Comparison of ENCODE assay signal across 19 cellular contexts in genomic region chr1:206111528-206111927, GRCh38. TPM values are rescaled to one million over a fixed set of nuclear protein-coding genes. Genes with fewer than 3 reads are reported as not detected.
DNase-seq lines count a peak whose midpoint lies in the region; ATAC-seq, FAIRE-seq and TF ChIP-seq lines count a peak whose summit lies in the region.
"Had no signal": no experiment of that assay in that cellular context is flagged by ENCODE, and none has a peak within 500 bp of the region (broad histone marks: within the 10 kb centered on the region; RNA-seq: fewer than 3 reads in every experiment).

No MANE protein-coding gene starts in this region.

- in situ Hi-C loops in HepG2 (cut with HindIII; ENCODE audit: extremely low pct_ligation_motif_present, low pct_unique_long_range_greater_than_20kb) (no loop called here), mammary epithelial cell (cut with MboI; ENCODE audit: low sequenced_read_pairs in 2 of 2) (loop anchor here in 1 of 2 donors (25.0 kb wide), 1 partner anchor 324 kb away; the partner anchor contains the start of gene RAB29)

- H3K4me3 ChIP-seq in HepG2 (replicated peaks in 1 of 3; ENCODE audit: insufficient read depth in 1 of 3, low read depth in 2 of 3, low read length in 3 of 3) (no peak overlapping the region), right lobe of liver (no peak overlapping the region), mammary epithelial cell (replicated peaks in 1 of 3; ENCODE audit: insufficient read depth in 1 of 3, low read depth in 2 of 3, low read length in 3 of 3) (no peak overlapping the region)
- H3K4me3 ChIP-seq: BLaER1 treated with 17β-estradiol and CSF1 and Interleukin-3, amounts not matched to agents 10 nM and 100 nM; K562; PC-9 had no signal

- ATAC-seq in HepG2 (no peak), right lobe of liver (no peak), foreskin keratinocyte (peak; percentile 38), GM19023 (IDR thresholded peaks at IDR 0.05; ENCODE audit: unreplicated experiment) (no peak), GM21717 (IDR thresholded peaks at IDR 0.05; ENCODE audit: unreplicated experiment) (no peak)
- ATAC-seq: K562 had no signal

- TF ChIP-seq CTCF in HepG2 (CRISPR knock-in tag; IDR thresholded peaks at IDR 0.05): no peak
- no peak for TF ChIP-seq CTCF in right lobe of liver (IDR thresholded peaks at IDR 0.05)
- no peak for TF ChIP-seq CTCF in mammary epithelial cell (conservative IDR thresholded peaks at IDR 0.05 in 1 of 2, IDR thresholded peaks at IDR 0.05 in 1 of 2; ENCODE audit: extremely low read depth in 1 of 2, insufficient read depth in 1 of 2, low read depth in 1 of 2, low read length in 2 of 2)
- no peak for TF ChIP-seq CTCF in foreskin keratinocyte (conservative IDR thresholded peaks at IDR 0.05)

- dilution Hi-C loops in mammary epithelial cell (cut with HindIII; ENCODE audit: low sequenced_read_pairs): loop anchor here (5.0 to 25.0 kb wide), 2 partner anchors 79 to 199 kb away; no protein-coding TSS in a partner anchor

- H4K20me1 ChIP-seq in HepG2 (ENCODE audit: insufficient read depth, low read length) (no peaks in the 10 kb centered on the region), mammary epithelial cell (ENCODE audit: insufficient read depth, low read length) (no peaks in the 10 kb centered on the region)
- H4K20me1 ChIP-seq: BLaER1 treated with 17β-estradiol and CSF1 and Interleukin-3, amounts not matched to agents 10 nM and 100 nM had no signal

- H3K27me3 ChIP-seq in HepG2 (ENCODE audit: control insufficient read depth in 1 of 2, insufficient read depth in 2 of 2, low read length in 2 of 2): no peaks in the 10 kb centered on the region; a peak in 1 of 5 replicates
- H3K27me3 ChIP-seq in right lobe of liver: no peaks in the 10 kb centered on the region
- no peaks in the 10 kb centered on the region for H3K27me3 ChIP-seq in mammary epithelial cell (ENCODE audit: insufficient read depth, low read length)
- H3K27me3 ChIP-seq in foreskin keratinocyte: peaks cover 35% of the 10 kb centered on the region

- CTCF ChIA-PET in HepG2 (lab: Yijun Ruan, JAX; ENCODE audit: low intra/inter-chr PET ratio, low total read pairs): no interaction called here
- CTCF ChIA-PET in mammary epithelial cell (lab: Charles Lee; ENCODE audit: low non-redundant PET): no interaction called here

- DNase-seq in HepG2 (ENCODE audit: low spot score): no peak
- no peak for DNase-seq in right lobe of liver
- DNase-seq in mammary epithelial cell: peak; percentile 68
- peak in 1 of 2 donors; percentile 59 for DNase-seq in foreskin keratinocyte
- peak; percentile 35 for DNase-seq in renal cortical epithelial cell (ENCODE audit: low read depth)
- no peak for DNase-seq in NOMO-1 (lab: John Stamatoyannopoulos, UW; ENCODE audit: unreplicated experiment in 2 of 2)
- DNase-seq: CD8-positive, alpha-beta memory T cell; DMS79; HFFc6; NCI-H1436; NCI-H1930; NCI-H526 had no signal

- no peak for TF ChIP-seq RAD21 in HepG2 (CRISPR knock-in tag; IDR thresholded peaks at IDR 0.05)

- H3K36me3 ChIP-seq in HepG2 (replicated peaks in 1 of 2; ENCODE audit: control insufficient read depth in 1 of 2, insufficient read depth in 2 of 2, low read length in 2 of 2) (no peaks in the 10 kb centered on the region), right lobe of liver (no peaks in the 10 kb centered on the region), mammary epithelial cell (ENCODE audit: insufficient read depth, low read length) (no peaks in the 10 kb centered on the region)
- H3K36me3 ChIP-seq: BLaER1 treated with 17β-estradiol and CSF1 and Interleukin-3, amounts not matched to agents 10 nM and 100 nM had no signal

- TF ChIP-seq POLR2A in HepG2 (IDR thresholded peaks at IDR 0.05; ENCODE audit: insufficient read depth in 1 of 2, low read depth in 2 of 2, low read length in 2 of 2): no peak
- TF ChIP-seq POLR2A in right lobe of liver (IDR thresholded peaks at IDR 0.05): no peak

- no peak overlapping the region for H2AFZ ChIP-seq in HepG2 (ENCODE audit: low read length)
- peak overlapping the region; percentile 20 for H2AFZ ChIP-seq in mammary epithelial cell (ENCODE audit: low read depth, low read length)
- H2AFZ ChIP-seq: PC-9 had no signal

- no TSS peak for BruUV-seq in HepG2 (replicated peaks; lab: Mats Ljungman, UMichigan)
- BruUV-seq in mammary epithelial cell (replicated peaks; lab: Mats Ljungman, UMichigan): no TSS peak

- H3K9me3 ChIP-seq in HepG2 (ENCODE audit: low read length): no peaks in the 10 kb centered on the region
- no peaks in the 10 kb centered on the region for H3K9me3 ChIP-seq in right lobe of liver
- no peaks in the 10 kb centered on the region for H3K9me3 ChIP-seq in mammary epithelial cell (replicated peaks; ENCODE audit: insufficient read depth, low read length)
- H3K9me3 ChIP-seq: BLaER1 treated with 17β-estradiol and CSF1 and Interleukin-3, amounts not matched to agents 10 nM and 100 nM had no signal

- H3K27ac ChIP-seq in HepG2 (ENCODE audit: extremely low read length, insufficient read depth, low read length) (no peak overlapping the region), right lobe of liver (no peak overlapping the region), mammary epithelial cell (ENCODE audit: insufficient read depth, low read depth, low read length) (no peak overlapping the region), foreskin keratinocyte (no peak overlapping the region)
- H3K27ac ChIP-seq: BLaER1 treated with 17β-estradiol and CSF1 and Interleukin-3, amounts not matched to agents 10 nM and 100 nM; PC-9 had no signal

- H3K79me2 ChIP-seq in HepG2 (ENCODE audit: insufficient read depth, low read length) (no peaks in the 10 kb centered on the region), mammary epithelial cell (ENCODE audit: insufficient read depth, low read length) (no peaks in the 10 kb centered on the region)

- peaks cover 63% of the 10 kb centered on the region for H3K4me1 ChIP-seq in HepG2 (ENCODE audit: insufficient read depth, low read length)
- peaks cover 0 to 18% (median 6%) of the 10 kb centered on the region in 4 donors for H3K4me1 ChIP-seq in right lobe of liver
- H3K4me1 ChIP-seq in mammary epithelial cell (ENCODE audit: insufficient read depth, low read length): peaks cover 9% of the 10 kb centered on the region
- no peaks in the 10 kb centered on the region for H3K4me1 ChIP-seq in foreskin keratinocyte

- H3K9ac ChIP-seq in HepG2 (ENCODE audit: insufficient read depth, low read depth, low read length) (no peak overlapping the region), mammary epithelial cell (ENCODE audit: insufficient read depth, low read length) (no peak overlapping the region)
- H3K9ac ChIP-seq: BLaER1 treated with 17β-estradiol and CSF1 and Interleukin-3, amounts not matched to agents 10 nM and 100 nM had no signal

- WGBS in HepG2 (ENCODE audit: low lambda C conversion rate): 37% methylated on average over 6 of the region's 6 CpGs
- WGBS in right lobe of liver (ENCODE audit: insufficient coverage, low coverage, low lambda C conversion rate, missing lambda C conversion rate): 81% methylated on average over 6 of the region's 6 CpGs
- 45% methylated on average over 6 of the region's 6 CpGs for WGBS in mammary epithelial cell (ENCODE audit: low coverage, missing lambda C conversion rate)

- POLR2A ChIA-PET in HepG2 (lab: Yijun Ruan, JAX): no interaction called here

- intact Hi-C loops in HepG2 (cut with micrococcal nuclease; ENCODE audit: unreplicated experiment) (no loop called here), right lobe of liver (cut with DNase I) (no loop called here), mammary epithelial cell (cut with micrococcal nuclease) (no loop called here)

- H3K4me2 ChIP-seq in HepG2 (ENCODE audit: low read depth, low read length) (peak overlapping the region; percentile 24; the same call in 1 of the 2 replicates), mammary epithelial cell (ENCODE audit: insufficient read depth, low read depth, low read length) (no peak overlapping the region)
- H3K4me2 ChIP-seq: BLaER1 treated with 17β-estradiol and CSF1 and Interleukin-3, amounts not matched to agents 10 nM and 100 nM; PC-9 had no signal

- TF ChIP-seq EP300 in HepG2 (IDR thresholded peaks at IDR 0.05; ENCODE audit: low read depth in 2 of 2, low read length in 2 of 2) (no peak), HepG2 (CRISPR knock-in tag; IDR thresholded peaks at IDR 0.05; ENCODE audit: borderline replicate concordance) (no peak)

- FAIRE-seq in HepG2 (lab: Jason Lieb, UNC): no peak
- FAIRE-seq: H54, K562 had no signal

RNA-seq across cellular contexts. Expression of gene AVPR1B, which starts 5.7 kb away (rescaled TPM):
- not detected in 2 replicates for total RNA-seq in HepG2 (2016; rRNA removed; fragmentation: Illumina TruSeq; extraction: Trizol)
- not detected in 2 replicates for total RNA-seq in HepG2 (2016; cell fraction: cytosol; rRNA removed; fragmentation: Illumina TruSeq; extraction: Trizol; ENCODE audit: low read depth)
- 0.04 TPM in 1 of 2 replicates, not detected in the other for total RNA-seq in HepG2 (2016; cell fraction: insoluble cytoplasmic fraction; rRNA removed; fragmentation: Illumina TruSeq; extraction: Trizol)
- total RNA-seq in HepG2 (2016; cell fraction: membrane; rRNA removed; fragmentation: Illumina TruSeq; extraction: Trizol): not detected in 2 replicates
- not detected in 2 replicates for total RNA-seq in HepG2 (2016; cell fraction: nucleus; rRNA removed; fragmentation: Illumina TruSeq; extraction: Trizol)
- 0.05 and 0.07 TPM in 2 replicates for polyA plus RNA-seq in HepG2 (2011; rRNA removed)
- 0.04 and 0.19 TPM in 2 replicates for polyA plus RNA-seq in HepG2 (2011; cell fraction: cytosol; rRNA removed)
- 0.14 and 0.23 TPM in 2 replicates for polyA plus RNA-seq in HepG2 (2011; cell fraction: nucleus; rRNA removed)
- polyA plus RNA-seq in HepG2 (2012): not detected in 2 replicates
- not detected in 2 replicates for polyA plus RNA-seq in HepG2 (2016; cell fraction: cytosol; fragmentation: Illumina TruSeq; extraction: Trizol; ENCODE audit: low read depth)
- not detected in 2 replicates for polyA plus RNA-seq in HepG2 (2016; cell fraction: insoluble cytoplasmic fraction; fragmentation: Illumina TruSeq; extraction: Trizol; ENCODE audit: low read depth)
- not detected in 2 replicates for polyA plus RNA-seq in HepG2 (2016; cell fraction: membrane; fragmentation: Illumina TruSeq; extraction: Trizol; ENCODE audit: low read depth)
- polyA plus RNA-seq in HepG2 (2016; cell fraction: nucleus; fragmentation: Illumina TruSeq; extraction: Trizol; ENCODE audit: insufficient read depth, low read depth): not detected in 2 replicates
- polyA minus RNA-seq in HepG2 (2011; rRNA and poly(A)+ RNA removed; ENCODE audit: low replicate concordance): 0.12 TPM in 1 of 2 replicates, not detected in the other
- polyA minus RNA-seq in HepG2 (2011; cell fraction: cytosol; rRNA and poly(A)+ RNA removed): not detected in 2 replicates
- not detected in 2 replicates for polyA minus RNA-seq in HepG2 (2011; cell fraction: nucleus; rRNA and poly(A)+ RNA removed)
- not detected for total RNA-seq in right lobe of liver
- total RNA-seq in mammary epithelial cell: not detected
- not detected for polyA plus RNA-seq in mammary epithelial cell
- not detected for polyA minus RNA-seq in mammary epithelial cell
- total RNA-seq in foreskin keratinocyte: not detected in 2 replicates
- not detected in 2 replicates for polyA plus RNA-seq in foreskin keratinocyte
- not detected in 2 replicates for total RNA-seq in renal cortical epithelial cell
- total RNA-seq: A673; CD8-positive, alpha-beta memory T cell; HFFc6; K562; PC-9 had no signal
- polyA plus RNA-seq: CD8-positive, alpha-beta memory T cell; K562 had no signal

RNA-seq across cellular contexts. Expression of gene RHEX, which starts 58.6 kb away (rescaled TPM):
- total RNA-seq in HepG2 (2016; rRNA removed; fragmentation: Illumina TruSeq; extraction: Trizol): 1.6 and 2.7 TPM in 2 replicates
- total RNA-seq in HepG2 (2016; cell fraction: cytosol; rRNA removed; fragmentation: Illumina TruSeq; extraction: Trizol; ENCODE audit: low read depth): 0.51 and 0.71 TPM in 2 replicates
- total RNA-seq in HepG2 (2016; cell fraction: insoluble cytoplasmic fraction; rRNA removed; fragmentation: Illumina TruSeq; extraction: Trizol): 1.9 and 3.2 TPM in 2 replicates
- 1.2 and 1.3 TPM in 2 replicates for total RNA-seq in HepG2 (2016; cell fraction: membrane; rRNA removed; fragmentation: Illumina TruSeq; extraction: Trizol)
- total RNA-seq in HepG2 (2016; cell fraction: nucleus; rRNA removed; fragmentation: Illumina TruSeq; extraction: Trizol): 9.2 and 9.4 TPM in 2 replicates
- 1.3 and 1.4 TPM in 2 replicates for polyA plus RNA-seq in HepG2 (2011; rRNA removed)
- polyA plus RNA-seq in HepG2 (2011; cell fraction: cytosol; rRNA removed): 0.76 and 0.82 TPM in 2 replicates
- polyA plus RNA-seq in HepG2 (2011; cell fraction: nucleus; rRNA removed): 3.7 and 4.5 TPM in 2 replicates
- polyA plus RNA-seq in HepG2 (2012): 1.2 and 2.7 TPM in 2 replicates
- 0.32 and 0.57 TPM in 2 replicates for polyA plus RNA-seq in HepG2 (2016; cell fraction: cytosol; fragmentation: Illumina TruSeq; extraction: Trizol; ENCODE audit: low read depth)
- polyA plus RNA-seq in HepG2 (2016; cell fraction: insoluble cytoplasmic fraction; fragmentation: Illumina TruSeq; extraction: Trizol; ENCODE audit: low read depth): 1.2 and 1.8 TPM in 2 replicates
- polyA plus RNA-seq in HepG2 (2016; cell fraction: membrane; fragmentation: Illumina TruSeq; extraction: Trizol; ENCODE audit: low read depth): 0.90 and 1.1 TPM in 2 replicates
- 7.6 and 8.5 TPM in 2 replicates for polyA plus RNA-seq in HepG2 (2016; cell fraction: nucleus; fragmentation: Illumina TruSeq; extraction: Trizol; ENCODE audit: insufficient read depth, low read depth)
- 2.5 TPM in 1 of 2 replicates, not detected in the other for polyA minus RNA-seq in HepG2 (2011; rRNA and poly(A)+ RNA removed; ENCODE audit: low replicate concordance)
- 1.4 TPM in 1 of 2 replicates, not detected in the other for polyA minus RNA-seq in HepG2 (2011; cell fraction: cytosol; rRNA and poly(A)+ RNA removed)
- 7.7 and 10.4 TPM in 2 replicates for polyA minus RNA-seq in HepG2 (2011; cell fraction: nucleus; rRNA and poly(A)+ RNA removed)
- under 1 TPM in 5 of 6 experiments, not detected in 1; 0.18 to 0.57 (median 0.26) TPM for total RNA-seq in right lobe of liver
- total RNA-seq in mammary epithelial cell: not detected
- not detected for polyA plus RNA-seq in mammary epithelial cell
- polyA minus RNA-seq in mammary epithelial cell: not detected
- total RNA-seq in foreskin keratinocyte: not detected in 2 replicates
- not detected in 2 replicates for polyA plus RNA-seq in foreskin keratinocyte
- total RNA-seq in renal cortical epithelial cell: 5.7 and 11.6 TPM in 2 replicates
- total RNA-seq: A673; CD8-positive, alpha-beta memory T cell; HFFc6; K562; PC-9 had no signal
- polyA plus RNA-seq: CD8-positive, alpha-beta memory T cell; K562 had no signal

Comparison
In these comparisons a context has a peak if more than half of its experiments do, and no peak if none do; other contexts are left out.
1. DNase-seq: peak in mammary epithelial cell (single experiment) and renal cortical epithelial cell (single experiment); none in HepG2 (single experiment), right lobe of liver (0 of 3) and NOMO-1 (0 of 2).